Comparison of ENCODE assay signal across 10 cellular contexts in genomic region chrX:109840585-109840984, GRCh38.
DNase-seq lines count a peak whose midpoint lies in the region; ATAC-seq and TF ChIP-seq lines count a peak whose summit lies in the region.
"Had no signal": no experiment of that assay in that cellular context is flagged by ENCODE, and none has a peak within 500 bp of the region (broad histone marks: within the 10 kb centered on the region; RNA-seq: fewer than 3 reads in every experiment).

No MANE protein-coding gene starts in this region.

- POLR2A ChIA-PET in CD8-positive, alpha-beta memory T cell (lab: Charles Lee), result no interaction called here

- H3K4me3 ChIP-seq in skeletal muscle cell (ENCODE audit: low read depth, low read length) (no peak overlapping the region), BE2C (ENCODE audit: low read depth, low read length) (no peak overlapping the region)
- no peak overlapping the region for H3K4me3 ChIP-seq in CD8-positive, alpha-beta memory T cell (ENCODE audit: low read length)

- no peak for TF ChIP-seq CTCF in BE2C (IDR thresholded peaks at IDR 0.05; ENCODE audit: low read depth, low read length)

- H3K36me3 ChIP-seq in BE2C, result no peaks in the 10 kb centered on the region
- no peaks in the 10 kb centered on the region for H3K36me3 ChIP-seq in CD8-positive, alpha-beta memory T cell (ENCODE audit: insufficient read depth, low read length)

- H3K27ac ChIP-seq in CD8-positive, alpha-beta memory T cell (ENCODE audit: low read depth, low read length), result no peak overlapping the region

- H3K4me3 Mint-ChIP-seq in CD8-positive, alpha-beta memory T cell, result no peak overlapping the region
- H3K4me3 Mint-ChIP-seq: IgD-negative memory B cell; stimulated activated naive CD8-positive, alpha-beta T cell treated with anti-CD3 and anti-CD28 coated beads, Interleukin-15, Interleukin-2, amounts not matched to agents 100 ng/mL and 50 ng/mL, for 24 hours had no signal

- ATAC-seq in GM19023 (IDR thresholded peaks at IDR 0.05; ENCODE audit: unreplicated experiment), result peak; percentile 33
- no peak for ATAC-seq in HG03469 (IDR thresholded peaks at IDR 0.05; ENCODE audit: unreplicated experiment)
- no peak for ATAC-seq in HG02678 (IDR thresholded peaks at IDR 0.05; ENCODE audit: unreplicated experiment)

- H3K4me1 ChIP-seq in BE2C, result no peaks in the 10 kb centered on the region
- no peaks in the 10 kb centered on the region for H3K4me1 ChIP-seq in CD8-positive, alpha-beta memory T cell (ENCODE audit: insufficient read depth, low read length)

- no peaks in the 10 kb centered on the region for H3K27me3 ChIP-seq in BE2C
- no peaks in the 10 kb centered on the region for H3K27me3 ChIP-seq in CD8-positive, alpha-beta memory T cell (ENCODE audit: insufficient read depth, low read length, poor library complexity, severe bottlenecking)

- no peaks in the 10 kb centered on the region for H3K4me1 Mint-ChIP-seq in CD8-positive, alpha-beta memory T cell
- H3K4me1 Mint-ChIP-seq: IgD-negative memory B cell had no signal

- CTCF ChIA-PET in CD8-positive, alpha-beta memory T cell (lab: Charles Lee), result no interaction called here

- H3K27ac Mint-ChIP-seq in CD8-positive, alpha-beta memory T cell, result no peak overlapping the region
- H3K27ac Mint-ChIP-seq: IgD-negative memory B cell had no signal

- H3K36me3 Mint-ChIP-seq in CD8-positive, alpha-beta memory T cell, result no peaks in the 10 kb centered on the region
- H3K36me3 Mint-ChIP-seq: IgD-negative memory B cell had no signal

- H3K27me3 Mint-ChIP-seq in CD8-positive, alpha-beta memory T cell, result no peaks in the 10 kb centered on the region
- H3K27me3 Mint-ChIP-seq: stimulated activated naive CD8-positive, alpha-beta T cell treated with anti-CD3 and anti-CD28 coated beads, Interleukin-15, Interleukin-2, amounts not matched to agents 100 ng/mL and 50 ng/mL, for 24 hours had no signal

- no peaks in the 10 kb centered on the region for H3K9me3 ChIP-seq in BE2C
- H3K9me3 ChIP-seq in CD8-positive, alpha-beta memory T cell (ENCODE audit: low read length), result no peaks in the 10 kb centered on the region

- DNase-seq in RKO (ENCODE audit: low spot score) (peak; percentile 79), fibroblast of peridontal ligament (ENCODE audit: extremely low read depth) (peak; percentile 95), skeletal muscle cell (ENCODE audit: low read depth) (peak; percentile 91), BE2C (no peak)
- no peak for DNase-seq in CD8-positive, alpha-beta memory T cell

- H3K9me3 Mint-ChIP-seq in CD8-positive, alpha-beta memory T cell, result no peaks in the 10 kb centered on the region
- H3K9me3 Mint-ChIP-seq: IgD-negative memory B cell; stimulated activated naive CD8-positive, alpha-beta T cell treated with anti-CD3 and anti-CD28 coated beads, Interleukin-15, Interleukin-2, amounts not matched to agents 100 ng/mL and 50 ng/mL, for 24 hours had no signal

Comparison
In these comparisons a context has a peak if more than half of its experiments do, and no peak if none do; other contexts are left out.
1. DNase-seq: peak in RKO (single experiment), fibroblast of peridontal ligament (single experiment) and skeletal muscle cell (single experiment); none in BE2C (single experiment) and CD8-positive, alpha-beta memory T cell (0 of 5).